14 cellular contexts compared by ENCODE assay signal in genomic region chr19:45118591-45119355, GRCh38. TPM values are rescaled to one million over a fixed set of nuclear protein-coding genes. Genes with fewer than 3 reads are reported as not detected.
DNase-seq lines count a peak whose midpoint lies in the region; ATAC-seq and TF ChIP-seq lines count a peak whose summit lies in the region.
"Not testable (repeated sequence)": the region's sequence is repeated elsewhere in the genome, so short reads cannot be mapped to it uniquely, and the experiment has no call there.
"Had no signal": no experiment of that assay in that cellular context is flagged by ENCODE, and none has a peak within 500 bp of the region (broad histone marks: within the 10 kb centered on the region; RNA-seq: fewer than 3 reads in every experiment).

No MANE protein-coding gene starts in this region.

- H3K4me3 Mint-ChIP-seq in activated B cell treated with CpG ODN at 0.5 μM for 24 hours, result peak overlapping the region; percentile 49

- not testable (repeated sequence) for TF ChIP-seq CTCF in GM12865 (IDR thresholded peaks at IDR 0.05; ENCODE audit: insufficient read depth, low read depth, low read length, missing control alignments); GM20000 (IDR thresholded peaks at IDR 0.05; ENCODE audit: extremely low read depth, missing control alignments); activated B cell treated with CpG ODN at 0.5 μM for 24 hours (IDR thresholded peaks at IDR 0.05); adrenal gland (IDR thresholded peaks at IDR 0.05); transverse colon (IDR thresholded peaks at IDR 0.05)

- H3K9me3 Mint-ChIP-seq in activated B cell treated with CpG ODN at 0.5 μM for 24 hours, result not testable (repeated sequence)

- POLR2A ChIA-PET in activated B cell treated with CpG ODN at 0.5 μM for 24 hours (lab: Charles Lee), result interaction anchor here (0.6 to 1.6 kb wide), 10 partner anchors 16 to 102 kb away, joined by 3 to 9 read pairs (median 4); partner anchors contain the start of genes BLOC1S3, CLASRP, PPP1R37 and TRAPPC6A

- H3K27ac Mint-ChIP-seq in activated B cell treated with CpG ODN at 0.5 μM for 24 hours, result peak overlapping the region; percentile 27

- ATAC-seq in HG03521 (IDR thresholded peaks at IDR 0.05; ENCODE audit: unreplicated experiment) (peak; percentile 36), activated B cell treated with CpG ODN at 0.5 μM for 24 hours (ENCODE audit: low read depth) (peak; percentile 63)

- not testable (repeated sequence) for H3K36me3 ChIP-seq in adrenal gland (replicated peaks in 1 of 2); transverse colon

- H3K4me1 Mint-ChIP-seq in activated B cell treated with CpG ODN at 0.5 μM for 24 hours, result peaks cover 81% of the 10 kb centered on the region

- WGBS in adrenal gland, 4 donors, result 42 to 60% (median 50%) methylated on average over 14 to 18 of the region's 18 CpGs
- WGBS in transverse colon (ENCODE audit: low coverage in 1 of 2), 2 donors, result 39 to 40% methylated on average over 4 to 18 of the region's 18 CpGs

- not testable (repeated sequence) for H3K36me3 Mint-ChIP-seq in activated B cell treated with CpG ODN at 0.5 μM for 24 hours (ENCODE audit: low read depth)

- H3K4me1 ChIP-seq in adrenal gland (replicated peaks in 1 of 2) (peaks cover 24 to 44% of the 10 kb centered on the region in 2 donors), transverse colon (peaks cover 12 to 67% (median 45%) of the 10 kb centered on the region in 4 donors)

- not testable (repeated sequence) for TF ChIP-seq POLR2A in adrenal gland (IDR thresholded peaks at IDR 0.05); transverse colon (IDR thresholded peaks at IDR 0.05)

- peak overlapping the region; percentile 35 for H3K4me3 ChIP-seq in GM12865 (ENCODE audit: low read depth, low read length)
- H3K4me3 ChIP-seq in adrenal gland, transverse colon: not testable (repeated sequence)

- H3K27me3 Mint-ChIP-seq in activated B cell treated with CpG ODN at 0.5 μM for 24 hours, result not testable (repeated sequence)

- not testable (repeated sequence) for H3K27me3 ChIP-seq in adrenal gland, transverse colon

- peak overlapping the region in 4 of 5 donors; percentile 25 to 92 (median 90) for H3K27ac ChIP-seq in adrenal gland
- H3K27ac ChIP-seq in transverse colon, result peak overlapping the region; percentile 10 to 69 (median 58)

- TF ChIP-seq EP300 in transverse colon (IDR thresholded peaks at IDR 0.05; ENCODE audit: low read depth), result not testable (repeated sequence)

- CTCF ChIA-PET in activated B cell treated with CpG ODN at 0.5 μM for 24 hours (lab: Charles Lee), result interaction anchor here (0.8 kb wide), 1 partner anchor 26 kb away, joined by 5 read pairs; the partner anchor contains the start of gene PPP1R37

- intact Hi-C loops in activated B cell treated with CpG ODN at 0.5 μM for 24 hours (cut with micrococcal nuclease); adrenal gland (cut with DNase I): not testable (repeated sequence)
- intact Hi-C loops in transverse colon (cut with DNase I; ENCODE audit: low total_unique reads), result loop anchor here (5.0 kb wide), 1 partner anchor 979 kb away; no protein-coding TSS in a partner anchor

- DNase-seq in GM12865 (ENCODE audit: low read depth), result peak; percentile 73
- peak; percentile 64 for DNase-seq in GM20000 (ENCODE audit: low spot score)
- peak; percentile 33 for DNase-seq in NCI-H345 (lab: John Stamatoyannopoulos, UW)
- DNase-seq in activated B cell treated with CpG ODN at 0.5 μM for 24 hours, adrenal gland: not testable (repeated sequence)
- peak; percentile 79 for DNase-seq in myocyte (ENCODE audit: low read depth)
- DNase-seq in transverse colon, result peak; percentile 66

- H3K9me3 ChIP-seq in adrenal gland (replicated peaks in 1 of 3); transverse colon: not testable (repeated sequence)

- in situ Hi-C loops in transverse colon (cut with MboI; ENCODE audit: low pct_ligation_motif_present in 1 of 4, low pct_unique_long_range_greater_than_20kb in 1 of 4, low sequenced_read_pairs in 3 of 4), result not testable (repeated sequence)

RNA-seq across cellular contexts. Expression of gene PPP1R37, which starts 25.8 kb away (rescaled TPM):
- 18.8 and 27.2 TPM in 2 replicates for total RNA-seq in activated B cell treated with CpG ODN at 0.5 μM for 24 hours
- 10 to 100 TPM; 39.6 to 86.7 (median 55.7) TPM for total RNA-seq in adrenal gland
- polyA plus RNA-seq in adrenal gland, result 100 to 1,000 TPM in 1 of 3 donors, 10 to 100 TPM in 2; 16.4 to 244 (median 45.4) TPM
- 73.3 and 80.2 TPM in 2 replicates for total RNA-seq in myocyte
- polyA plus RNA-seq in myocyte (2012), result 31.6 TPM
- 10 to 100 TPM; 31.1 to 92.5 (median 45.2) TPM for total RNA-seq in transverse colon

RNA-seq across cellular contexts. Expression of gene GEMIN7, which starts 39.7 kb away (rescaled TPM):
- total RNA-seq in activated B cell treated with CpG ODN at 0.5 μM for 24 hours, result 37.0 and 38.7 TPM in 2 replicates
- total RNA-seq in adrenal gland, result 10 to 100 TPM in 6 of 8 donors, 1 to 10 TPM in 2; 4.0 to 22.0 (median 14.5) TPM
- polyA plus RNA-seq in adrenal gland, result 10 to 100 TPM; 11.3 to 29.0 (median 23.9) TPM
- 15.2 and 25.7 TPM in 2 replicates for total RNA-seq in myocyte
- polyA plus RNA-seq in myocyte (2012), result 19.8 TPM
- 10 to 100 TPM in 3 of 4 donors, 1 to 10 TPM in 1; 3.0 to 21.1 (median 15.9) TPM for total RNA-seq in transverse colon

RNA-seq across cellular contexts. Expression of gene NKPD1, which starts 42.0 kb away (rescaled TPM):
- total RNA-seq in activated B cell treated with CpG ODN at 0.5 μM for 24 hours (0.11 and 0.12 TPM in 2 replicates), adrenal gland (1 to 10 TPM in 1 of 8 donors, under 1 TPM in 6, not detected in 1; 0.06 to 1.1 (median 0.27) TPM), myocyte (0.10 and 0.13 TPM in 2 replicates), transverse colon (1 to 10 TPM in 1 of 4 donors, under 1 TPM in 1, not detected in 2; 0.32 to 1.5 TPM)
- under 1 TPM in 2 of 3 donors, not detected in 1; 0.13 to 0.16 TPM for polyA plus RNA-seq in adrenal gland
- polyA plus RNA-seq in myocyte (2012), result 0.13 TPM
- total RNA-seq: cardiac septum, HT1080, mesenteric fat pad, sciatic nerve had no signal
- polyA plus RNA-seq: fibroblast of lung had no signal

RNA-seq across cellular contexts. Expression of gene ZNF296, which starts 42.5 kb away (rescaled TPM):
- total RNA-seq in activated B cell treated with CpG ODN at 0.5 μM for 24 hours (27.8 and 28.0 TPM in 2 replicates), adrenal gland (1 to 10 TPM in 2 of 8 donors, under 1 TPM in 5, not detected in 1; 0.55 to 1.3 (median 0.70) TPM), myocyte (not detected in 2 replicates), transverse colon (1 to 10 TPM in 3 of 4 donors, under 1 TPM in 1; 0.75 to 5.8 (median 3.5) TPM)
- polyA plus RNA-seq in adrenal gland, result 10 to 100 TPM in 1 of 3 donors, 1 to 10 TPM in 1, not detected in 1; 2.5 to 13.2 TPM
- polyA plus RNA-seq in myocyte (2012), result 0.19 TPM
- total RNA-seq: fibroblast of lung, hepatocyte, HT1080 had no signal

RNA-seq across cellular contexts. Expression of gene TRAPPC6A, which starts 59.3 kb away (rescaled TPM):
- total RNA-seq in activated B cell treated with CpG ODN at 0.5 μM for 24 hours (51.8 and 56.0 TPM in 2 replicates), adrenal gland (10 to 100 TPM; 24.6 to 71.4 (median 37.9) TPM), myocyte (26.9 and 29.4 TPM in 2 replicates), transverse colon (10 to 100 TPM in 3 of 4 donors, not detected in 1; 15.7 to 51.2 (median 29.7) TPM)
- 10 to 100 TPM in 2 of 3 donors, 1 to 10 TPM in 1; 5.1 to 41.7 (median 34.3) TPM for polyA plus RNA-seq in adrenal gland
- 49.8 TPM for polyA plus RNA-seq in myocyte (2012)
